ENCODE assay signal across 2 cellular contexts in genomic region chr17:73179387-73179786, GRCh38.
TF ChIP-seq lines count a peak whose summit lies in the region.

No MANE protein-coding gene starts in this region.

TF ChIP-seq in IMR-90, 13 proteins besides CTCF, POLR2A, EP300 and RAD21:
- no peak for TF ChIP-seq CEBPB (IDR thresholded peaks at IDR 0.05; ENCODE audit: low read depth, low read length)
- no peak for TF ChIP-seq SMC3 (IDR thresholded peaks at IDR 0.05; ENCODE audit: low read depth, low read length)
- TF ChIP-seq MXI1 (IDR thresholded peaks at IDR 0.05; ENCODE audit: borderline replicate concordance, low read depth, low read length) = no peak
- no peak for TF ChIP-seq MAFK (IDR thresholded peaks at IDR 0.05; ENCODE audit: low read depth, low read length)
- TF ChIP-seq MAZ (IDR thresholded peaks at IDR 0.05; ENCODE audit: borderline replicate concordance, low read depth, low read length) = no peak
- TF ChIP-seq BHLHE40 (IDR thresholded peaks at IDR 0.05; ENCODE audit: low read depth, low read length) = no peak

TF ChIP-seq in neural cell, 6 proteins besides CTCF, POLR2A, EP300 and RAD21:
- TF ChIP-seq TAF1 (IDR thresholded peaks at IDR 0.05; ENCODE audit: low read depth) = no peak
- no peak for TF ChIP-seq EZH2 (IDR thresholded peaks at IDR 0.05; ENCODE audit: borderline replicate concordance, insufficient read depth, low read length, poor library complexity, severe bottlenecking)
- no peak for TF ChIP-seq SMC3 (conservative IDR thresholded peaks at IDR 0.05; ENCODE audit: poor library complexity)
- TF ChIP-seq MXI1 (conservative IDR thresholded peaks at IDR 0.05; ENCODE audit: poor library complexity, severe bottlenecking) = no peak
- no peak for TF ChIP-seq REST (IDR thresholded peaks at IDR 0.05; ENCODE audit: borderline replicate concordance)
- no peak for TF ChIP-seq POLR2AphosphoS5 (IDR thresholded peaks at IDR 0.05)
